Comparison of ENCODE assay signal across 9 cellular contexts in the genomic region with DNA sequence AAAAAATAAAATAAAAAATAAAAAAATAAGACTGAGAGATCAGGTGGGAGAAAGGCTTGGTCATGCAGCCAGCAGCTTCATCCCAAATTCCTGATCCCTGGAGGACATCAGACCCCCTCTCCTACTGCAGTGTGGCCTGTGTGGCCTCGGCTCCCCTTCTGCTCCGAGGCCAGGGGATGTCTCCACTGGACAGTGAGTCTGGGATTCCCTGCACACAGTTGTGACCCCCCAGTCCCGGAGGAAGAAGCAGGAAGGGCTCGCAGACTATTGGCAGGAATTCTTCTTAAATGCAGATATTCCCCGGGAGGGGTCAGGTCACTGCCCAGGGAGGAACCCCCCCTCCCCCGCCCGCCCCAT. TPM values are rescaled to one million over a fixed set of nuclear protein-coding genes. Genes with fewer than 3 reads are reported as not detected.
A peak's percentile ranks its signal among the peaks of the same experiment; 100 is the strongest.
DNase-seq lines count a peak whose midpoint lies in the region; ATAC-seq and TF ChIP-seq lines count a peak whose summit lies in the region.
"Had no signal": no experiment of that assay in that cellular context is flagged by ENCODE, and none has a peak within 500 bp of the region (broad histone marks: within the 10 kb centered on the region; RNA-seq: fewer than 3 reads in every experiment).

No MANE protein-coding gene starts in this region.

- peak overlapping the region; percentile 71; the same call in 1 of the 2 replicates for H3K4me2 ChIP-seq in GM23338

- no peaks in the 10 kb centered on the region for H3K9me3 ChIP-seq in SJCRH30 (replicated peaks)
- H3K9me3 ChIP-seq in left ventricle myocardium inferior (replicated peaks): no peaks in the 10 kb centered on the region

- no peaks in the 10 kb centered on the region for H3K9me2 ChIP-seq in GM23338 (ENCODE audit: insufficient read depth)

- peak overlapping the region; percentile 91 for H3K4me3 Mint-ChIP-seq in GM23338

- H3K27ac ChIP-seq in GM23338 (ENCODE audit: low read depth) (no peak overlapping the region; the same call in 1 of the 2 replicates), SJCRH30 (no peak overlapping the region), left ventricle myocardium inferior (replicated peaks) (no peak overlapping the region), skin epidermis (no peak overlapping the region)
- H3K27ac ChIP-seq: brain microvascular endothelial cell had no signal

- no peaks in the 10 kb centered on the region for H3F3A ChIP-seq in GM23338 (replicated peaks; ENCODE audit: low read depth)

- DNase-seq in GM23338 (ENCODE audit: low spot score) (no peak), SJCRH30 (no peak), left ventricle myocardium inferior (no peak), ecto neural progenitor cell (ENCODE audit: low spot score) (no peak), GM19240 (ENCODE audit: insufficient read length, low spot score) (no peak), SIG-M5 treated with dmso at 0.1 percent for 504 hours (lab: John Stamatoyannopoulos, UW; ENCODE audit: unreplicated experiment) (no peak), NCI-H187 (lab: John Stamatoyannopoulos, UW) (no peak)

- H3K9me3 Mint-ChIP-seq in GM23338: peaks cover 10% of the 10 kb centered on the region

- H3K4me1 Mint-ChIP-seq in GM23338: 0 out of 3 replicates have a peak, but pooled peaks cover 2% of the 10 kb centered on the region

- peak; percentile 58 for ATAC-seq in GM23338

- H3K36me3 ChIP-seq in GM23338 (ENCODE audit: insufficient read depth) (no peaks in the 10 kb centered on the region), SJCRH30 (peaks cover 3% of the 10 kb centered on the region), left ventricle myocardium inferior (no peaks in the 10 kb centered on the region)
- H3K36me3 ChIP-seq: brain microvascular endothelial cell had no signal

- intact Hi-C loops in left ventricle myocardium inferior (cut with micrococcal nuclease): no loop called here

- peak overlapping the region; percentile 96 for H3K4me3 ChIP-seq in GM23338
- peak overlapping the region; percentile 96 for H3K4me3 ChIP-seq in SJCRH30
- H3K4me3 ChIP-seq in left ventricle myocardium inferior: peak overlapping the region; percentile 88
- H3K4me3 ChIP-seq in skin epidermis: peak overlapping the region in 6 of 7 experiments; percentile 50 to 76 (median 60)

- no peaks in the 10 kb centered on the region for H4K20me1 ChIP-seq in GM23338 (replicated peaks; ENCODE audit: insufficient read depth)

- no peak for TF ChIP-seq CTCF in GM23338 (conservative IDR thresholded peaks at IDR 0.05; ENCODE audit: low read depth in 2 of 2)
- no peak for TF ChIP-seq CTCF in left ventricle myocardium inferior (IDR thresholded peaks at IDR 0.05; ENCODE audit: borderline replicate concordance)

- no peaks in the 10 kb centered on the region for H3K36me3 Mint-ChIP-seq in GM23338 (ENCODE audit: low read depth)

- peaks cover 3% of the 10 kb centered on the region; the same call in 1 of the 2 replicates for H3K79me2 ChIP-seq in GM23338 (replicated peaks; ENCODE audit: insufficient read depth)

- no peak overlapping the region for H3K27ac Mint-ChIP-seq in GM23338

- peak overlapping the region; percentile 80; the same call in 1 of the 2 replicates for H2AFZ ChIP-seq in GM23338

- H3K4me1 ChIP-seq in GM23338 (ENCODE audit: insufficient read depth) (peaks cover 3% of the 10 kb centered on the region; the same call in 1 of the 2 replicates), SJCRH30 (no peaks in the 10 kb centered on the region), left ventricle myocardium inferior (peaks cover 10% of the 10 kb centered on the region)

- peaks cover 7% of the 10 kb centered on the region for H3K27me3 Mint-ChIP-seq in GM23338 (ENCODE audit: insufficient read depth, low read depth, poor library complexity)

- H3K27me3 ChIP-seq in GM23338 (ENCODE audit: insufficient read depth) (no peaks in the 10 kb centered on the region), SJCRH30 (no peaks in the 10 kb centered on the region), left ventricle myocardium inferior (ENCODE audit: low read depth) (no peaks in the 10 kb centered on the region)
- H3K27me3 ChIP-seq: brain microvascular endothelial cell had no signal

TF ChIP-seq in GM23338, 12 proteins besides CTCF, POLR2A, EP300 and RAD21 (continues in another document):
- TF ChIP-seq, protein P1, sequence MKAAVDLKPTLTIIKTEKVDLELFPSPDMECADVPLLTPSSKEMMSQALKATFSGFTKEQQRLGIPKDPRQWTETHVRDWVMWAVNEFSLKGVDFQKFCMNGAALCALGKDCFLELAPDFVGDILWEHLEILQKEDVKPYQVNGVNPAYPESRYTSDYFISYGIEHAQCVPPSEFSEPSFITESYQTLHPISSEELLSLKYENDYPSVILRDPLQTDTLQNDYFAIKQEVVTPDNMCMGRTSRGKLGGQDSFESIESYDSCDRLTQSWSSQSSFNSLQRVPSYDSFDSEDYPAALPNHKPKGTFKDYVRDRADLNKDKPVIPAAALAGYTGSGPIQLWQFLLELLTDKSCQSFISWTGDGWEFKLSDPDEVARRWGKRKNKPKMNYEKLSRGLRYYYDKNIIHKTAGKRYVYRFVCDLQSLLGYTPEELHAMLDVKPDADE (IDR thresholded peaks at IDR 0.05): no peak
- TF ChIP-seq EZH2 (IDR thresholded peaks at IDR 0.05; ENCODE audit: low read depth, unreplicated experiment): no peak
- no peak for TF ChIP-seq CREB1 (CRISPR knock-in tag; IDR thresholded peaks at IDR 0.05; ENCODE audit: low read depth)
- no peak for TF ChIP-seq ZNF114 (CRISPR knock-in tag; IDR thresholded peaks at IDR 0.05)
- TF ChIP-seq ZNF331 (CRISPR knock-in tag; IDR thresholded peaks at IDR 0.05; ENCODE audit: low read depth): no peak
- TF ChIP-seq EZH2phosphoT487 (IDR thresholded peaks at IDR 0.05; ENCODE audit: unreplicated experiment): no peak
- TF ChIP-seq POLR2AphosphoS5 (IDR thresholded peaks at IDR 0.05; ENCODE audit: low read depth): no peak
- no peak for TF ChIP-seq NANOG (IDR thresholded peaks at IDR 0.05; ENCODE audit: borderline replicate concordance)
- TF ChIP-seq STAT1 (IDR thresholded peaks at IDR 0.05; ENCODE audit: unreplicated experiment): no peak
- TF ChIP-seq, protein P2, sequence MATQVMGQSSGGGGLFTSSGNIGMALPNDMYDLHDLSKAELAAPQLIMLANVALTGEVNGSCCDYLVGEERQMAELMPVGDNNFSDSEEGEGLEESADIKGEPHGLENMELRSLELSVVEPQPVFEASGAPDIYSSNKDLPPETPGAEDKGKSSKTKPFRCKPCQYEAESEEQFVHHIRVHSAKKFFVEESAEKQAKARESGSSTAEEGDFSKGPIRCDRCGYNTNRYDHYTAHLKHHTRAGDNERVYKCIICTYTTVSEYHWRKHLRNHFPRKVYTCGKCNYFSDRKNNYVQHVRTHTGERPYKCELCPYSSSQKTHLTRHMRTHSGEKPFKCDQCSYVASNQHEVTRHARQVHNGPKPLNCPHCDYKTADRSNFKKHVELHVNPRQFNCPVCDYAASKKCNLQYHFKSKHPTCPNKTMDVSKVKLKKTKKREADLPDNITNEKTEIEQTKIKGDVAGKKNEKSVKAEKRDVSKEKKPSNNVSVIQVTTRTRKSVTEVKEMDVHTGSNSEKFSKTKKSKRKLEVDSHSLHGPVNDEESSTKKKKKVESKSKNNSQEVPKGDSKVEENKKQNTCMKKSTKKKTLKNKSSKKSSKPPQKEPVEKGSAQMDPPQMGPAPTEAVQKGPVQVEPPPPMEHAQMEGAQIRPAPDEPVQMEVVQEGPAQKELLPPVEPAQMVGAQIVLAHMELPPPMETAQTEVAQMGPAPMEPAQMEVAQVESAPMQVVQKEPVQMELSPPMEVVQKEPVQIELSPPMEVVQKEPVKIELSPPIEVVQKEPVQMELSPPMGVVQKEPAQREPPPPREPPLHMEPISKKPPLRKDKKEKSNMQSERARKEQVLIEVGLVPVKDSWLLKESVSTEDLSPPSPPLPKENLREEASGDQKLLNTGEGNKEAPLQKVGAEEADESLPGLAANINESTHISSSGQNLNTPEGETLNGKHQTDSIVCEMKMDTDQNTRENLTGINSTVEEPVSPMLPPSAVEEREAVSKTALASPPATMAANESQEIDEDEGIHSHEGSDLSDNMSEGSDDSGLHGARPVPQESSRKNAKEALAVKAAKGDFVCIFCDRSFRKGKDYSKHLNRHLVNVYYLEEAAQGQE (IDR thresholded peaks at IDR 0.05; ENCODE audit: unreplicated experiment): no peak
- TF ChIP-seq JUNB (IDR thresholded peaks at IDR 0.05; ENCODE audit: unreplicated experiment): no peak

RNA-seq across cellular contexts. Expression of gene ZNF627, which starts 41.9 kb away (rescaled TPM):
- 12.9 and 15.4 TPM in 2 replicates for total RNA-seq in GM23338 (2014; rRNA removed; shearing (Covaris generic))
- 7.7 and 9.0 TPM in 2 replicates for polyA plus RNA-seq in GM23338 (2016; fragmentation: Nextera tagmentation; extraction: Ambion mirVana)
- total RNA-seq in SJCRH30 (2014; rRNA removed; shearing (Covaris generic)): 11.8 and 13.4 TPM in 2 replicates
- total RNA-seq in left ventricle myocardium inferior: 5.5 TPM
